In genomic region chr7:90312745-90313144, GRCh38 we compare ENCODE assay signal across 11 cellular contexts. TPM values are rescaled to one million over a fixed set of nuclear protein-coding genes. Genes with fewer than 3 reads are reported as not detected.
A peak's percentile ranks its signal among the peaks of the same experiment; 100 is the strongest.
DNase-seq lines count a peak whose midpoint lies in the region; ATAC-seq and TF ChIP-seq lines count a peak whose summit lies in the region.
"Had no signal": no experiment of that assay in that cellular context is flagged by ENCODE, and none has a peak within 500 bp of the region (broad histone marks: within the 10 kb centered on the region; RNA-seq: fewer than 3 reads in every experiment).

No MANE protein-coding gene starts in this region.

- H3K9me2 ChIP-seq in MM.1S (replicated peaks; ENCODE audit: insufficient read depth, low read length), result no peaks in the 10 kb centered on the region

- no peaks in the 10 kb centered on the region for H3K9me3 ChIP-seq in MM.1S (replicated peaks; ENCODE audit: insufficient read depth, low read length)
- no peaks in the 10 kb centered on the region for H3K9me3 ChIP-seq in mammary epithelial cell (replicated peaks; ENCODE audit: insufficient read depth, low read length)
- H3K9me3 ChIP-seq in ovary, result no peaks in the 10 kb centered on the region

- 100% methylated on average over 2 of the region's 2 CpGs for WGBS in mammary epithelial cell (ENCODE audit: low coverage, missing lambda C conversion rate)
- WGBS in ovary, 3 donors, result 83 to 94% (median 89%) methylated on average over 2 of the region's 2 CpGs

- H3K36me3 Mint-ChIP-seq in neural crest cell (ENCODE audit: low read depth), result no peaks in the 10 kb centered on the region
- no peaks in the 10 kb centered on the region for H3K36me3 Mint-ChIP-seq in stimulated activated naive B cell treated with anti-CD40 and anti-IgM and Interleukin-4, amounts not matched to agents 10 μg/mL and 1 μg/mL and 100 μg/mL, for 72 hours

- H3K4me2 ChIP-seq in MM.1S (ENCODE audit: low read depth, low read length) (no peak overlapping the region), mammary epithelial cell (ENCODE audit: insufficient read depth, low read depth, low read length) (no peak overlapping the region)
- H3K4me2 ChIP-seq: PC-9 had no signal

- no peak overlapping the region for H3K4me3 Mint-ChIP-seq in neural crest cell
- H3K4me3 Mint-ChIP-seq in stimulated activated naive B cell treated with anti-CD40 and anti-IgM and Interleukin-4, amounts not matched to agents 10 μg/mL and 1 μg/mL and 100 μg/mL, for 72 hours, result no peak overlapping the region
- H3K4me3 Mint-ChIP-seq: central memory CD8-positive, alpha-beta T cell had no signal

- BruUV-seq in mammary epithelial cell (replicated peaks; lab: Mats Ljungman, UMichigan), result no TSS peak

- H3K9me3 Mint-ChIP-seq in neural crest cell, result no peaks in the 10 kb centered on the region
- no peaks in the 10 kb centered on the region for H3K9me3 Mint-ChIP-seq in stimulated activated naive B cell treated with anti-CD40 and anti-IgM and Interleukin-4, amounts not matched to agents 10 μg/mL and 1 μg/mL and 100 μg/mL, for 72 hours
- H3K9me3 Mint-ChIP-seq: central memory CD8-positive, alpha-beta T cell had no signal

- ATAC-seq in stimulated activated naive B cell treated with anti-CD40 and anti-IgM and Interleukin-4, amounts not matched to agents 10 μg/mL and 1 μg/mL and 100 μg/mL, for 72 hours (replicated peaks), result no peak

- no peak overlapping the region for H3K27ac Mint-ChIP-seq in neural crest cell (ENCODE audit: unreplicated experiment)
- H3K27ac Mint-ChIP-seq in stimulated activated naive B cell treated with anti-CD40 and anti-IgM and Interleukin-4, amounts not matched to agents 10 μg/mL and 1 μg/mL and 100 μg/mL, for 72 hours, result no peak overlapping the region

- no peaks in the 10 kb centered on the region for H3K79me2 ChIP-seq in MM.1S (ENCODE audit: low read length)
- H3K79me2 ChIP-seq in mammary epithelial cell (ENCODE audit: insufficient read depth, low read length), result no peaks in the 10 kb centered on the region

- H2AFZ ChIP-seq in MM.1S (ENCODE audit: low read length) (no peak overlapping the region), mammary epithelial cell (ENCODE audit: low read depth, low read length) (no peak overlapping the region)
- H2AFZ ChIP-seq: PC-9 had no signal

- H3K4me3 ChIP-seq in MM.1S (ENCODE audit: low read length) (no peak overlapping the region), mammary epithelial cell (replicated peaks in 1 of 3; ENCODE audit: insufficient read depth in 1 of 3, low read depth in 2 of 3, low read length in 3 of 3) (no peak overlapping the region), ovary (no peak overlapping the region)
- H3K4me3 ChIP-seq: PC-9 had no signal

- dilution Hi-C loops in mammary epithelial cell (cut with HindIII; ENCODE audit: low sequenced_read_pairs), result no loop called here

- no peaks in the 10 kb centered on the region for H3K27me3 ChIP-seq in MM.1S (replicated peaks; ENCODE audit: insufficient read depth, low read length)
- H3K27me3 ChIP-seq in mammary epithelial cell (ENCODE audit: insufficient read depth, low read length), result no peaks in the 10 kb centered on the region
- H3K27me3 ChIP-seq in ovary, result no peaks in the 10 kb centered on the region

- DNase-seq in MM.1S (no peak), mammary epithelial cell (peak; percentile 7), neural crest cell (ENCODE audit: low read depth, low spot score) (no peak), NCI-H774 (lab: John Stamatoyannopoulos, UW) (no peak), ovary (no peak)
- no peak for DNase-seq in stimulated activated naive B cell treated with anti-CD40 and anti-IgM and Interleukin-4, amounts not matched to agents 10 μg/mL and 1 μg/mL and 100 μg/mL, for 72 hours
- DNase-seq: activated CD8-positive, alpha-beta memory T cell treated with anti-CD3 and anti-CD28 coated beads for 24 hours; PC-9; posterior cingulate gyrus had no signal

- H3K4me1 ChIP-seq in MM.1S (ENCODE audit: low read length) (no peaks in the 10 kb centered on the region), mammary epithelial cell (ENCODE audit: insufficient read depth, low read length) (no peaks in the 10 kb centered on the region), ovary (ENCODE audit: insufficient read depth) (no peaks in the 10 kb centered on the region)

- H3K36me3 ChIP-seq in MM.1S (replicated peaks; ENCODE audit: insufficient read depth, low read length), result no peaks in the 10 kb centered on the region
- no peaks in the 10 kb centered on the region for H3K36me3 ChIP-seq in mammary epithelial cell (ENCODE audit: insufficient read depth, low read length)
- no peaks in the 10 kb centered on the region for H3K36me3 ChIP-seq in ovary

- H3K27me3 Mint-ChIP-seq in neural crest cell (ENCODE audit: low read depth), result peaks cover 22% of the 10 kb centered on the region
- peaks cover 8 to 18% of the 10 kb centered on the region in 2 donors for H3K27me3 Mint-ChIP-seq in stimulated activated naive B cell treated with anti-CD40 and anti-IgM and Interleukin-4, amounts not matched to agents 10 μg/mL and 1 μg/mL and 100 μg/mL, for 72 hours

- H3K27ac ChIP-seq in MM.1S (ENCODE audit: low read length) (no peak overlapping the region), mammary epithelial cell (ENCODE audit: insufficient read depth, low read depth, low read length) (no peak overlapping the region), ovary (no peak overlapping the region)
- H3K27ac ChIP-seq: PC-9 had no signal

- no peak for TF ChIP-seq POLR2A in ovary (IDR thresholded peaks at IDR 0.05)

- H3K9ac ChIP-seq in MM.1S (ENCODE audit: low read length) (no peak overlapping the region), mammary epithelial cell (ENCODE audit: insufficient read depth, low read length) (no peak overlapping the region)

- intact Hi-C loops in mammary epithelial cell (cut with micrococcal nuclease) (loop anchor here (1.0 kb wide), 2 partner anchors 101 to 115 kb away; no protein-coding TSS in a partner anchor), ovary (cut with DNase I) (no loop called here)

- CTCF ChIA-PET in mammary epithelial cell (lab: Charles Lee; ENCODE audit: low non-redundant PET), result interaction anchor here (0.7 to 0.8 kb wide), 3 partner anchors 9 to 115 kb away, joined by 4 to 7 read pairs (median 4); no protein-coding TSS in a partner anchor

- no peaks in the 10 kb centered on the region for H3K4me1 Mint-ChIP-seq in neural crest cell
- no peaks in the 10 kb centered on the region for H3K4me1 Mint-ChIP-seq in stimulated activated naive B cell treated with anti-CD40 and anti-IgM and Interleukin-4, amounts not matched to agents 10 μg/mL and 1 μg/mL and 100 μg/mL, for 72 hours
- H3K4me1 Mint-ChIP-seq: central memory CD8-positive, alpha-beta T cell had no signal

- no peaks in the 10 kb centered on the region for H3F3A ChIP-seq in MM.1S (ENCODE audit: insufficient read depth, low read length)

- TF ChIP-seq CTCF in GM12872 (IDR thresholded peaks at IDR 0.05; ENCODE audit: insufficient read depth, low read depth, low read length) (peak; percentile 34; the same call in 1 of the 3 replicates), MM.1S (IDR thresholded peaks at IDR 0.05; ENCODE audit: low read length) (peak; percentile 26; the same call in 1 of the 2 replicates), mammary epithelial cell (conservative IDR thresholded peaks at IDR 0.05 in 1 of 2, IDR thresholded peaks at IDR 0.05 in 1 of 2; ENCODE audit: extremely low read depth in 1 of 2, insufficient read depth in 1 of 2, low read depth in 1 of 2, low read length in 2 of 2) (peak; percentile 34 to 51), neural crest cell (conservative IDR thresholded peaks at IDR 0.05) (peak; percentile 23), ovary (IDR thresholded peaks at IDR 0.05) (no peak)

- in situ Hi-C loops in mammary epithelial cell (cut with MboI; ENCODE audit: low sequenced_read_pairs in 2 of 2), result loop anchor here in 1 of 2 donors (10.0 kb wide), 1 partner anchor 102 kb away; no protein-coding TSS in a partner anchor

- no peak for TF ChIP-seq EP300 in ovary (IDR thresholded peaks at IDR 0.05)

- no peaks in the 10 kb centered on the region for H4K20me1 ChIP-seq in MM.1S (ENCODE audit: insufficient read depth, low read length)
- H4K20me1 ChIP-seq in mammary epithelial cell (ENCODE audit: insufficient read depth, low read length), result no peaks in the 10 kb centered on the region

RNA-seq across cellular contexts. Expression of gene FAM237B, which starts 8.4 kb away (rescaled TPM):
- total RNA-seq in mammary epithelial cell (not detected), neural crest cell (not detected in 2 replicates), ovary (not detected)
- polyA plus RNA-seq in mammary epithelial cell (not detected), ovary (not detected)
- not detected for polyA minus RNA-seq in mammary epithelial cell
- total RNA-seq: PC-9 had no signal

RNA-seq across cellular contexts. Expression of gene GTPBP10, which starts 33.8 kb away (rescaled TPM):
- total RNA-seq in mammary epithelial cell (10 to 100 TPM; 12.2 to 35.5 TPM), neural crest cell (20.4 and 21.6 TPM in 2 replicates), ovary (10 to 100 TPM; 11.5 to 36.6 (median 25.0) TPM)
- polyA plus RNA-seq in mammary epithelial cell (12.1 TPM), ovary (10 to 100 TPM in 1 of 2 donors, 1 to 10 TPM in 1; 7.7 to 13.9 TPM)
- polyA minus RNA-seq in mammary epithelial cell, result 14.4 TPM

Comparison
In these comparisons a context has a peak if more than half of its experiments do, and no peak if none do; other contexts are left out.
1. CTCF ChIP-seq: peak in GM12872 (single experiment), MM.1S (single experiment), mammary epithelial cell (2 of 2) and neural crest cell (single experiment); none in ovary (0 of 3).